ENCODE assay signal across 8 cellular contexts in genomic region chr1:817071-817599, GRCh38.
DNase-seq lines count a peak whose midpoint lies in the region; ATAC-seq and TF ChIP-seq lines count a peak whose summit lies in the region.
"Not testable (repeated sequence)": the region's sequence is repeated elsewhere in the genome, so short reads cannot be mapped to it uniquely, and the experiment has no call there.

No MANE protein-coding gene starts in this region.

- H3K4me3 ChIP-seq in AG10803 (ENCODE audit: low read length) (peak overlapping the region; percentile 45), stomach (peak overlapping the region in 3 of 4 donors; percentile 6 to 11 (median 11))

- ATAC-seq in HG02610 (IDR thresholded peaks at IDR 0.05; ENCODE audit: unreplicated experiment) (peak; percentile 58), left cardiac atrium (peak; percentile 94 to 96)
- peak; percentile 79 for ATAC-seq in activated CD8-positive, alpha-beta memory T cell treated with anti-CD3 and anti-CD28 coated beads, Interleukin-2, amount 10 ng/mL, durations not matched to agents 7 days and 5 days
- peak; percentile 42 to 80 for ATAC-seq in naive thymus-derived CD8-positive, alpha-beta T cell

- 3 to 17% (median 8%) methylated on average over 7 to 8 of the region's 14 CpGs for WGBS in stomach, 5 donors

- not testable (repeated sequence) for H3K9me3 Mint-ChIP-seq in activated CD8-positive, alpha-beta memory T cell treated with anti-CD3 and anti-CD28 coated beads, Interleukin-2, amount 10 ng/mL, durations not matched to agents 7 days and 5 days (ENCODE audit: low read depth); naive thymus-derived CD8-positive, alpha-beta T cell

- H3K4me1 ChIP-seq in stomach = peaks cover 4 to 36% (median 24%) of the 10 kb centered on the region in 4 donors

- not testable (repeated sequence) for H3K4me1 Mint-ChIP-seq in activated CD8-positive, alpha-beta memory T cell treated with anti-CD3 and anti-CD28 coated beads, Interleukin-2, amount 10 ng/mL, durations not matched to agents 7 days and 5 days
- peaks cover 5 to 21% (median 18%) of the 10 kb centered on the region in 4 donors for H3K4me1 Mint-ChIP-seq in naive thymus-derived CD8-positive, alpha-beta T cell

- not testable (repeated sequence) for H3K4me3 Mint-ChIP-seq in activated CD8-positive, alpha-beta memory T cell treated with anti-CD3 and anti-CD28 coated beads, Interleukin-2, amount 10 ng/mL, durations not matched to agents 7 days and 5 days
- H3K4me3 Mint-ChIP-seq in naive thymus-derived CD8-positive, alpha-beta T cell = peak overlapping the region in 8 of 10 donors; percentile 5 to 65 (median 34)

- TF ChIP-seq CTCF in AG10803 (conservative IDR thresholded peaks at IDR 0.05; ENCODE audit: low read length); stomach (IDR thresholded peaks at IDR 0.05): not testable (repeated sequence)

- intact Hi-C loops in left cardiac atrium (cut with DNase I); stomach (cut with DNase I; ENCODE audit: low total_unique reads): not testable (repeated sequence)

- TF ChIP-seq POLR2A in stomach (IDR thresholded peaks at IDR 0.05) = not testable (repeated sequence)

- not testable (repeated sequence) for H3K36me3 ChIP-seq in stomach

- H3K27ac ChIP-seq in stomach = peak overlapping the region in 4 of 5 donors; percentile 70 to 77 (median 76)

- not testable (repeated sequence) for H3K27me3 ChIP-seq in stomach

- peak overlapping the region; percentile 17 for H3K27ac Mint-ChIP-seq in activated CD8-positive, alpha-beta memory T cell treated with anti-CD3 and anti-CD28 coated beads, Interleukin-2, amount 10 ng/mL, durations not matched to agents 7 days and 5 days
- H3K27ac Mint-ChIP-seq in naive thymus-derived CD8-positive, alpha-beta T cell = peak overlapping the region in 6 of 10 donors; percentile 26 to 72 (median 50)

- H3K27me3 Mint-ChIP-seq in activated CD8-positive, alpha-beta memory T cell treated with anti-CD3 and anti-CD28 coated beads, Interleukin-2, amount 10 ng/mL, durations not matched to agents 7 days and 5 days; naive thymus-derived CD8-positive, alpha-beta T cell: not testable (repeated sequence)

- not testable (repeated sequence) for TF ChIP-seq EP300 in stomach (IDR thresholded peaks at IDR 0.05)

- DNase-seq in AG10803 (ENCODE audit: low read depth) = peak; percentile 89
- DNase-seq in RPMI8226 = peak; percentile 14
- DNase-seq in activated CD8-positive, alpha-beta memory T cell treated with anti-CD3 and anti-CD28 coated beads, Interleukin-2, amount 10 ng/mL, durations not matched to agents 7 days and 5 days; left cardiac atrium; naive thymus-derived CD8-positive, alpha-beta T cell; stomach: not testable (repeated sequence)
- peak; percentile 54 for DNase-seq in cerebellar cortex (ENCODE audit: low spot score)

- not testable (repeated sequence) for H3K36me3 Mint-ChIP-seq in activated CD8-positive, alpha-beta memory T cell treated with anti-CD3 and anti-CD28 coated beads, Interleukin-2, amount 10 ng/mL, durations not matched to agents 7 days and 5 days
- peaks cover 0 to 12% (median 2%) of the 10 kb centered on the region in 3 donors for H3K36me3 Mint-ChIP-seq in naive thymus-derived CD8-positive, alpha-beta T cell

- POLR2A ChIA-PET in naive thymus-derived CD8-positive, alpha-beta T cell (lab: Charles Lee) = not testable (repeated sequence)

- CTCF ChIA-PET in activated CD8-positive, alpha-beta memory T cell treated with anti-CD3 and anti-CD28 coated beads, Interleukin-2, amount 10 ng/mL, durations not matched to agents 7 days and 5 days (lab: Charles Lee) = not testable (repeated sequence)

- H3K9me3 ChIP-seq in stomach = not testable (repeated sequence)
